In genomic region chr11:44451706-44452105, GRCh38 we compare ENCODE assay signal across 20 cellular contexts.
A peak's percentile ranks its signal among the peaks of the same experiment; 100 is the strongest.
DNase-seq lines count a peak whose midpoint lies in the region; ATAC-seq lines count a peak whose summit lies in the region.
"Had no signal": no experiment of that assay in that cellular context is flagged by ENCODE, and none has a peak within 500 bp of the region (broad histone marks: within the 10 kb centered on the region; RNA-seq: fewer than 3 reads in every experiment).

No MANE protein-coding gene starts in this region.

- H3K14ac ChIP-seq in trophoblast cell (ENCODE audit: low read length): no peak overlapping the region

- no peak overlapping the region for H4K5ac ChIP-seq in mesendoderm (ENCODE audit: low read length)

- H3K4me1 Mint-ChIP-seq in activated CD8-positive, alpha-beta memory T cell treated with anti-CD3 and anti-CD28 coated beads, Interleukin-2, amount 10 ng/mL, durations not matched to agents 7 days and 5 days: no peaks in the 10 kb centered on the region
- H3K4me1 Mint-ChIP-seq: B cell; CD4-positive, CD25-positive, alpha-beta regulatory T cell; GM23338 had no signal

- no peak overlapping the region for H3K23ac ChIP-seq in trophoblast cell (ENCODE audit: low read length)
- H3K23ac ChIP-seq in mesendoderm (ENCODE audit: low read length): no peak overlapping the region

- no peak overlapping the region for H3K56ac ChIP-seq in mesendoderm (ENCODE audit: low read length)

- H3K36me3 ChIP-seq in H7 (replicated peaks; ENCODE audit: control insufficient read depth, insufficient read depth, low read length) (no peaks in the 10 kb centered on the region), trophoblast cell (ENCODE audit: control insufficient read depth in 1 of 2, insufficient read depth in 2 of 2, low read length in 2 of 2) (no peaks in the 10 kb centered on the region), mesendoderm (ENCODE audit: control insufficient read depth, insufficient read depth, low read length) (no peaks in the 10 kb centered on the region)
- H3K36me3 ChIP-seq: BLaER1, HAP-1 had no signal

- no peak overlapping the region for H2BK12ac ChIP-seq in trophoblast cell (ENCODE audit: low read length)

- ATAC-seq in activated CD8-positive, alpha-beta memory T cell treated with anti-CD3 and anti-CD28 coated beads, Interleukin-2, amount 10 ng/mL, durations not matched to agents 7 days and 5 days: no peak
- ATAC-seq: CD8-positive, alpha-beta T cell; GM23338 had no signal

- H3K79me1 ChIP-seq in trophoblast cell (ENCODE audit: low read length) (peaks cover 4% of the 10 kb centered on the region), mesendoderm (ENCODE audit: low read length) (no peaks in the 10 kb centered on the region)

- H2AK5ac ChIP-seq in trophoblast cell (ENCODE audit: low read length): no peak overlapping the region
- no peak overlapping the region for H2AK5ac ChIP-seq in mesendoderm (ENCODE audit: low read length)

- H2BK120ac ChIP-seq in trophoblast cell (ENCODE audit: insufficient read depth, low read length, poor library complexity): no peak overlapping the region
- no peak overlapping the region for H2BK120ac ChIP-seq in mesendoderm (ENCODE audit: low read depth, low read length)

- no peak overlapping the region for H2BK15ac ChIP-seq in mesendoderm (replicated peaks; ENCODE audit: low read depth)

- H3K27ac ChIP-seq in trophoblast cell (ENCODE audit: low read depth, low read length) (no peak overlapping the region), mesendoderm (ENCODE audit: low read depth, low read length) (no peak overlapping the region)
- H3K27ac ChIP-seq: 22Rv1, BLaER1, C4-2B had no signal

- H3K36me3 Mint-ChIP-seq in activated CD8-positive, alpha-beta memory T cell treated with anti-CD3 and anti-CD28 coated beads, Interleukin-2, amount 10 ng/mL, durations not matched to agents 7 days and 5 days: no peaks in the 10 kb centered on the region
- H3K36me3 Mint-ChIP-seq: CD4-positive, CD25-positive, alpha-beta regulatory T cell; CD8-positive, alpha-beta T cell had no signal

- H2BK5ac ChIP-seq in trophoblast cell (ENCODE audit: low read depth, low read length, poor library complexity) (no peak overlapping the region), mesendoderm (ENCODE audit: low read length) (no peak overlapping the region)

- peaks cover under 1% of the 10 kb centered on the region for H3K9me3 ChIP-seq in trophoblast cell (ENCODE audit: insufficient read depth, low read depth, low read length)
- H3K9me3 ChIP-seq: Caco-2, HAP-1 had no signal

- H3K4me1 ChIP-seq in trophoblast cell (ENCODE audit: control insufficient read depth in 1 of 2, insufficient read depth in 2 of 2, low read length in 2 of 2) (peaks cover 7 to 15% of the 10 kb centered on the region in 2 experiments), mesendoderm (ENCODE audit: control insufficient read depth, low read depth, low read length) (no peaks in the 10 kb centered on the region)
- H3K4me1 ChIP-seq: Caco-2, HAP-1 had no signal

- H3K18ac ChIP-seq in trophoblast cell (ENCODE audit: low read length): no peak overlapping the region
- H3K18ac ChIP-seq in mesendoderm (ENCODE audit: low read length): no peak overlapping the region

- H3K27ac Mint-ChIP-seq in activated CD8-positive, alpha-beta memory T cell treated with anti-CD3 and anti-CD28 coated beads, Interleukin-2, amount 10 ng/mL, durations not matched to agents 7 days and 5 days: no peak overlapping the region
- H3K27ac Mint-ChIP-seq: B cell; CD4-positive, CD25-positive, alpha-beta regulatory T cell; CD8-positive, alpha-beta T cell; GM23338; HFFc6 had no signal

- H3K4me3 ChIP-seq in H7 (ENCODE audit: insufficient read depth, low read depth, low read length) (no peak overlapping the region), trophoblast cell (ENCODE audit: low read depth, low read length) (no peak overlapping the region), mesendoderm (ENCODE audit: low read length) (no peak overlapping the region)
- H3K4me3 ChIP-seq: BLaER1, GM23338, HAP-1 had no signal

- no peak overlapping the region for H3K4me3 Mint-ChIP-seq in activated CD8-positive, alpha-beta memory T cell treated with anti-CD3 and anti-CD28 coated beads, Interleukin-2, amount 10 ng/mL, durations not matched to agents 7 days and 5 days
- H3K4me3 Mint-ChIP-seq: B cell; CD4-positive, CD25-positive, alpha-beta regulatory T cell; CD8-positive, alpha-beta T cell; GM23338; HFFc6 had no signal

- H3K9me3 Mint-ChIP-seq in activated CD8-positive, alpha-beta memory T cell treated with anti-CD3 and anti-CD28 coated beads, Interleukin-2, amount 10 ng/mL, durations not matched to agents 7 days and 5 days (ENCODE audit: low read depth): no peaks in the 10 kb centered on the region
- H3K9me3 Mint-ChIP-seq: CD4-positive, CD25-positive, alpha-beta regulatory T cell; CD8-positive, alpha-beta T cell; GM23338; HFFc6 had no signal

- peak; percentile 24 for DNase-seq in activated CD8-positive, alpha-beta memory T cell treated with anti-CD3 and anti-CD28 coated beads for 24 hours
- DNase-seq in activated CD8-positive, alpha-beta memory T cell treated with anti-CD3 and anti-CD28 coated beads, Interleukin-2, amount 10 ng/mL, durations not matched to agents 7 days and 5 days: no peak
- DNase-seq in H7 (peak; percentile 13), mesenteric fat pad (ENCODE audit: low spot score) (peak; percentile 60), trophoblast cell (no peak), NCI-H345 treated with DMSO at 0.1 percent for 48 hours (lab: John Stamatoyannopoulos, UW; ENCODE audit: unreplicated experiment) (no peak), mesendoderm (no peak), NCI-H82 (lab: John Stamatoyannopoulos, UW) (no peak)
- DNase-seq: Caco-2; CD4-positive, CD25-positive, alpha-beta regulatory T cell; CD8-positive, alpha-beta T cell; DMS153; DND-41; HFFc6 had no signal

- H3K79me2 ChIP-seq in trophoblast cell (ENCODE audit: control insufficient read depth, insufficient read depth, low read length, poor library complexity): no peaks in the 10 kb centered on the region
- H3K79me2 ChIP-seq in mesendoderm (ENCODE audit: control insufficient read depth, insufficient read depth, low read length): no peaks in the 10 kb centered on the region

- WGBS in trophoblast cell (ENCODE audit: extremely low coverage, insufficient coverage, insufficient read length): no CpG with 5 or more reads among the region's 3 CpGs
- no CpG with 5 or more reads among the region's 3 CpGs for WGBS in mesendoderm (ENCODE audit: extremely low coverage, insufficient coverage, low lambda C conversion rate)

- peak overlapping the region; percentile 2 for H4K91ac ChIP-seq in trophoblast cell (ENCODE audit: low read depth, low read length)

- no peak overlapping the region for H2AFZ ChIP-seq in trophoblast cell (ENCODE audit: insufficient read depth, low read length, poor library complexity)
- H2AFZ ChIP-seq: GM23338 had no signal

- no peak overlapping the region for H4K12ac ChIP-seq in trophoblast cell (ENCODE audit: low read depth, low read length)

- H3K9ac ChIP-seq in trophoblast cell (ENCODE audit: low read length): no peak overlapping the region
- H3K9ac ChIP-seq in mesendoderm (ENCODE audit: low read length): no peak overlapping the region
- H3K9ac ChIP-seq: BLaER1 had no signal

- H4K8ac ChIP-seq in trophoblast cell (ENCODE audit: low read depth, low read length): no peak overlapping the region
- H4K8ac ChIP-seq in mesendoderm (ENCODE audit: low read depth, low read length): no peak overlapping the region

- CTCF ChIA-PET in activated CD8-positive, alpha-beta memory T cell treated with anti-CD3 and anti-CD28 coated beads, Interleukin-2, amount 10 ng/mL, durations not matched to agents 7 days and 5 days (lab: Charles Lee): no interaction called here

- H3K27me3 ChIP-seq in H7 (ENCODE audit: control insufficient read depth, insufficient read depth, low read length) (no peaks in the 10 kb centered on the region), trophoblast cell (ENCODE audit: insufficient read depth, low read length) (no peaks in the 10 kb centered on the region), mesendoderm (ENCODE audit: insufficient read depth, low read length, poor library complexity) (no peaks in the 10 kb centered on the region)
- H3K27me3 ChIP-seq: BLaER1 had no signal

- no peak overlapping the region for H3K4ac ChIP-seq in trophoblast cell (ENCODE audit: low read depth, low read length)
- no peak overlapping the region for H3K4ac ChIP-seq in mesendoderm (ENCODE audit: low read depth, low read length)

- H3K4me2 ChIP-seq in trophoblast cell (ENCODE audit: low read length) (no peak overlapping the region), mesendoderm (ENCODE audit: low read length) (no peak overlapping the region)
- H3K4me2 ChIP-seq: BLaER1, GM23338 had no signal

- H3K27me3 Mint-ChIP-seq in activated CD8-positive, alpha-beta memory T cell treated with anti-CD3 and anti-CD28 coated beads, Interleukin-2, amount 10 ng/mL, durations not matched to agents 7 days and 5 days: no peaks in the 10 kb centered on the region
- H3K27me3 Mint-ChIP-seq: CD4-positive, CD25-positive, alpha-beta regulatory T cell had no signal

Comparison
In these comparisons a context has a peak if more than half of its experiments do, and no peak if none do; other contexts are left out.
1. DNase-seq: peak in activated CD8-positive, alpha-beta memory T cell treated with anti-CD3 and anti-CD28 coated beads for 24 hours (single experiment), H7 (single experiment) and mesenteric fat pad (single experiment); none in activated CD8-positive, alpha-beta memory T cell treated with anti-CD3 and anti-CD28 coated beads, Interleukin-2, amount 10 ng/mL, durations not matched to agents 7 days and 5 days (single experiment), trophoblast cell (0 of 2), NCI-H345 treated with DMSO at 0.1 percent for 48 hours (single experiment), mesendoderm (single experiment) and NCI-H82 (single experiment).